In genomic region chr3:43256714-43257461, GRCh38 we compare ENCODE assay signal across 18 cellular contexts. TPM values are rescaled to one million over a fixed set of nuclear protein-coding genes. Genes with fewer than 3 reads are reported as not detected.
DNase-seq lines count a peak whose midpoint lies in the region; ATAC-seq and TF ChIP-seq lines count a peak whose summit lies in the region.
"Had no signal": no experiment of that assay in that cellular context is flagged by ENCODE, and none has a peak within 500 bp of the region (broad histone marks: within the 10 kb centered on the region; RNA-seq: fewer than 3 reads in every experiment).

No MANE protein-coding gene starts in this region.

- H3K27me3 ChIP-seq in spleen (replicated peaks in 1 of 7), result no peaks in the 10 kb centered on the region
- no peaks in the 10 kb centered on the region for H3K27me3 ChIP-seq in SJCRH30
- H3K27me3 ChIP-seq: breast epithelium had no signal

- POLR2A ChIA-PET in activated naive CD8-positive, alpha-beta T cell treated with anti-CD3 and anti-CD28 coated beads, Interleukin-2, amount 10 ng/mL, durations not matched to agents 7 days and 5 days (lab: Charles Lee), result no interaction called here

- WGBS in spleen, 5 donors, result 54 to 81% (median 58%) methylated on average over 1 of the region's 1 CpG

- peak overlapping the region; percentile 21 for H3K27ac Mint-ChIP-seq in activated naive CD8-positive, alpha-beta T cell treated with anti-CD3 and anti-CD28 coated beads, Interleukin-2, amount 10 ng/mL, durations not matched to agents 7 days and 5 days
- H3K27ac Mint-ChIP-seq in activated naive CD8-positive, alpha-beta T cell treated with anti-CD3 and anti-CD28 coated beads for 36 hours, result no peak overlapping the region
- peak overlapping the region in 1 of 2 donors; percentile 42 for H3K27ac Mint-ChIP-seq in effector memory CD8-positive, alpha-beta T cell
- H3K27ac Mint-ChIP-seq: activated naive CD4-positive, alpha-beta T cell treated with anti-CD3 and anti-CD28 coated beads, Interleukin-2, amount 50 U/mL, for 72 hours; activated T-cell treated with anti-CD3 and anti-CD28 coated beads, Interleukin-2, amount 50 U/mL, for 72 hours; nephron progenitor cell; type B pancreatic cell had no signal

- intact Hi-C loops in spleen (cut with DNase I; ENCODE audit: low total_unique reads), result no loop called here

- H3K27ac ChIP-seq in spleen, result peak overlapping the region in 7 of 8 donors; percentile 24 to 86 (median 75)
- H3K27ac ChIP-seq in SJCRH30, result no peak overlapping the region
- H3K27ac ChIP-seq: breast epithelium, psoas muscle had no signal

- H3K4me1 Mint-ChIP-seq in activated naive CD8-positive, alpha-beta T cell treated with anti-CD3 and anti-CD28 coated beads, Interleukin-2, amount 10 ng/mL, durations not matched to agents 7 days and 5 days, result peaks cover 4% of the 10 kb centered on the region
- H3K4me1 Mint-ChIP-seq in activated naive CD8-positive, alpha-beta T cell treated with anti-CD3 and anti-CD28 coated beads for 36 hours, result peaks cover 16% of the 10 kb centered on the region
- peaks cover 14 to 26% of the 10 kb centered on the region in 2 donors for H3K4me1 Mint-ChIP-seq in effector memory CD8-positive, alpha-beta T cell (ENCODE audit: low read depth in 2 of 2)
- H3K4me1 Mint-ChIP-seq: nephron progenitor cell had no signal

- no peaks in the 10 kb centered on the region for H3K9me3 ChIP-seq in spleen
- no peaks in the 10 kb centered on the region for H3K9me3 ChIP-seq in SJCRH30 (replicated peaks)
- H3K9me3 ChIP-seq: breast epithelium, psoas muscle had no signal

- in situ Hi-C loops in GM13976 (cut with MboI; ENCODE audit: low sequenced_read_pairs, unreplicated experiment), result no loop called here

- H3K36me3 Mint-ChIP-seq in activated naive CD8-positive, alpha-beta T cell treated with anti-CD3 and anti-CD28 coated beads, Interleukin-2, amount 10 ng/mL, durations not matched to agents 7 days and 5 days, result no peaks in the 10 kb centered on the region
- H3K36me3 Mint-ChIP-seq in activated naive CD8-positive, alpha-beta T cell treated with anti-CD3 and anti-CD28 coated beads for 36 hours, result no peaks in the 10 kb centered on the region
- H3K36me3 Mint-ChIP-seq in effector memory CD8-positive, alpha-beta T cell (ENCODE audit: insufficient read depth), result no peaks in the 10 kb centered on the region
- H3K36me3 Mint-ChIP-seq: activated naive CD4-positive, alpha-beta T cell treated with anti-CD3 and anti-CD28 coated beads, Interleukin-2, amount 50 U/mL, for 72 hours; type B pancreatic cell had no signal

- no peak overlapping the region for H3K4me3 Mint-ChIP-seq in activated naive CD8-positive, alpha-beta T cell treated with anti-CD3 and anti-CD28 coated beads, Interleukin-2, amount 10 ng/mL, durations not matched to agents 7 days and 5 days
- H3K4me3 Mint-ChIP-seq in activated naive CD8-positive, alpha-beta T cell treated with anti-CD3 and anti-CD28 coated beads for 36 hours, result no peak overlapping the region
- peak overlapping the region in 1 of 2 donors; percentile 11 for H3K4me3 Mint-ChIP-seq in effector memory CD8-positive, alpha-beta T cell
- H3K4me3 Mint-ChIP-seq: activated T-cell treated with anti-CD3 and anti-CD28 coated beads, Interleukin-2, amount 50 U/mL, for 72 hours; nephron progenitor cell; type B pancreatic cell had no signal

- no peak for TF ChIP-seq CTCF in spleen (IDR thresholded peaks at IDR 0.05 in 8 of 11, conservative IDR thresholded peaks at IDR 0.05 in 3 of 11)
- TF ChIP-seq CTCF in GM13976 (IDR thresholded peaks at IDR 0.05; ENCODE audit: borderline replicate concordance, control extremely low read depth, extremely low read depth, insufficient read depth, missing control alignments), result no peak

- DNase-seq in activated naive CD8-positive, alpha-beta T cell treated with anti-CD3 and anti-CD28 coated beads, Interleukin-2, amount 10 ng/mL, durations not matched to agents 7 days and 5 days, result no peak
- no peak for DNase-seq in activated naive CD8-positive, alpha-beta T cell treated with anti-CD3 and anti-CD28 coated beads for 36 hours
- DNase-seq in NOMO-1 (lab: John Stamatoyannopoulos, UW; ENCODE audit: unreplicated experiment in 2 of 2) (peak; percentile 82 to 88), spleen (no peak), SJCRH30 (no peak), GM13976 (ENCODE audit: low spot score) (no peak)
- DNase-seq in effector memory CD8-positive, alpha-beta T cell, result no peak
- DNase-seq: activated T-cell treated with anti-CD3 and anti-CD28 coated beads, Interleukin-2, amount 50 U/mL, for 72 hours; NCI-H2081 treated with DMSO at 0.1 percent for 48 hours; NCI-H526; nephron progenitor cell; psoas muscle; stimulated activated CD4-positive, alpha-beta T cell treated with anti-CD3 and anti-CD28 coated beads, Interleukin-15, amount 100 ng/mL, for 24 hours; stimulated activated naive CD8-positive, alpha-beta T cell treated with anti-CD3 and anti-CD28 coated beads, Interleukin-15, Interleukin-2, amounts not matched to agents 100 U/mL and 50 U/mL, for 24 hours had no signal

- peak overlapping the region in 1 of 8 donors; percentile 42 for H3K4me3 ChIP-seq in spleen
- H3K4me3 ChIP-seq in SJCRH30, result no peak overlapping the region
- H3K4me3 ChIP-seq: breast epithelium, psoas muscle had no signal

- H3K36me3 ChIP-seq in spleen (no peaks in the 10 kb centered on the region), SJCRH30 (no peaks in the 10 kb centered on the region)
- H3K36me3 ChIP-seq: breast epithelium had no signal

- peaks cover 4 to 43% (median 28%) of the 10 kb centered on the region in 6 donors for H3K4me1 ChIP-seq in spleen
- no peaks in the 10 kb centered on the region for H3K4me1 ChIP-seq in SJCRH30
- H3K4me1 ChIP-seq: breast epithelium, psoas muscle had no signal

- no peaks in the 10 kb centered on the region for H3K9me3 Mint-ChIP-seq in activated naive CD8-positive, alpha-beta T cell treated with anti-CD3 and anti-CD28 coated beads, Interleukin-2, amount 10 ng/mL, durations not matched to agents 7 days and 5 days
- no peaks in the 10 kb centered on the region for H3K9me3 Mint-ChIP-seq in activated naive CD8-positive, alpha-beta T cell treated with anti-CD3 and anti-CD28 coated beads for 36 hours
- no peaks in the 10 kb centered on the region for H3K9me3 Mint-ChIP-seq in effector memory CD8-positive, alpha-beta T cell
- H3K9me3 Mint-ChIP-seq: activated naive CD4-positive, alpha-beta T cell treated with anti-CD3 and anti-CD28 coated beads, Interleukin-2, amount 50 U/mL, for 72 hours; activated T-cell treated with anti-CD3 and anti-CD28 coated beads, Interleukin-2, amount 50 U/mL, for 72 hours; nephron progenitor cell; type B pancreatic cell had no signal

- no peak for TF ChIP-seq POLR2A in spleen (IDR thresholded peaks at IDR 0.05)

- H3K27me3 Mint-ChIP-seq in activated naive CD8-positive, alpha-beta T cell treated with anti-CD3 and anti-CD28 coated beads, Interleukin-2, amount 10 ng/mL, durations not matched to agents 7 days and 5 days, result no peaks in the 10 kb centered on the region
- H3K27me3 Mint-ChIP-seq in activated naive CD8-positive, alpha-beta T cell treated with anti-CD3 and anti-CD28 coated beads for 36 hours, result no peaks in the 10 kb centered on the region
- H3K27me3 Mint-ChIP-seq in effector memory CD8-positive, alpha-beta T cell, result peaks cover 0 to 16% of the 10 kb centered on the region in 2 donors

- no peak for ATAC-seq in activated naive CD8-positive, alpha-beta T cell treated with anti-CD3 and anti-CD28 coated beads, Interleukin-2, amount 10 ng/mL, durations not matched to agents 7 days and 5 days (ENCODE audit: low read depth)
- peak; percentile 91 for ATAC-seq in effector memory CD8-positive, alpha-beta T cell (replicated peaks)
- ATAC-seq in GM21528 (IDR thresholded peaks at IDR 0.05; ENCODE audit: low FRiP score, unreplicated experiment), result no peak
- ATAC-seq: activated naive CD4-positive, alpha-beta T cell treated with anti-CD3 and anti-CD28 coated beads, Interleukin-2, amount 50 U/mL, for 72 hours; activated T-cell treated with anti-CD3 and anti-CD28 coated beads, Interleukin-2, amount 50 U/mL, for 72 hours; psoas muscle; stimulated activated naive CD8-positive, alpha-beta T cell treated with anti-CD3 and anti-CD28 coated beads, Interleukin-15, Interleukin-2, amounts not matched to agents 100 U/mL and 50 U/mL, for 24 hours had no signal

RNA-seq across cellular contexts. Expression of gene SNRK, which starts 29.5 kb away (rescaled TPM):
- 10 to 100 TPM; 70.7 to 73.6 TPM for total RNA-seq in activated naive CD8-positive, alpha-beta T cell treated with anti-CD3 and anti-CD28 coated beads, Interleukin-2, amount 10 ng/mL, durations not matched to agents 7 days and 5 days
- total RNA-seq in activated naive CD8-positive, alpha-beta T cell treated with anti-CD3 and anti-CD28 coated beads for 36 hours, result 10 to 100 TPM; 26.8 to 29.3 TPM
- 100 to 1,000 TPM in 4 of 7 donors, 10 to 100 TPM in 3; 83.7 to 121 (median 106) TPM for total RNA-seq in spleen
- polyA plus RNA-seq in spleen, result 10 to 100 TPM; 12.0 to 17.9 (median 12.8) TPM
- 9.2 and 12.6 TPM in 2 replicates for total RNA-seq in SJCRH30 (2014; rRNA removed; shearing (Covaris generic))

Comparison
In these comparisons a context has a peak if more than half of its experiments do, and no peak if none do; other contexts are left out.
1. DNase-seq: peak in NOMO-1 (2 of 2); none in activated naive CD8-positive, alpha-beta T cell treated with anti-CD3 and anti-CD28 coated beads, Interleukin-2, amount 10 ng/mL, durations not matched to agents 7 days and 5 days (single experiment), activated naive CD8-positive, alpha-beta T cell treated with anti-CD3 and anti-CD28 coated beads for 36 hours (single experiment), effector memory CD8-positive, alpha-beta T cell (0 of 3), spleen (single experiment), SJCRH30 (0 of 2) and GM13976 (single experiment).